1 cellular context compared by ENCODE assay signal in genomic region chr3:196942226-196942914, GRCh38.
TF ChIP-seq lines count a peak whose summit lies in the region.

Gene NCBP2 (minus strand): TSS chr3:196942528. CDS start chr3:196942503, 25 bp downstream.

TF ChIP-seq in HepG2, 621 proteins besides CTCF, POLR2A, EP300 and RAD21 (continued from another document and continues in another):
- TF ChIP-seq ZNF770 (CRISPR knock-in tag; IDR thresholded peaks at IDR 0.05) (peak; percentile 84), JUN (CRISPR knock-in tag; IDR thresholded peaks at IDR 0.05) (0 out of 2 replicates have a peak, but pooled peaks have one; percentile 58), ZNF615 (CRISPR knock-in tag; IDR thresholded peaks at IDR 0.05; ENCODE audit: borderline replicate concordance) (no peak), BCL6 (CRISPR knock-in tag; IDR thresholded peaks at IDR 0.05) (peak; percentile 74), ZXDC (CRISPR knock-in tag; IDR thresholded peaks at IDR 0.05) (peak; percentile 87), NR2F1 (CRISPR knock-in tag; IDR thresholded peaks at IDR 0.05) (peak in 1 of 2 experiments; percentile 34; a peak in 1 of 4 replicates), ZNF441 (CRISPR knock-in tag; IDR thresholded peaks at IDR 0.05; ENCODE audit: borderline replicate concordance) (peak; percentile 52; the same call in 1 of the 2 replicates), ATF4 (CRISPR knock-in tag; IDR thresholded peaks at IDR 0.05) (peak in 1 of 2 experiments; percentile 57; a peak in 2 of 4 replicates), ZFY (CRISPR knock-in tag; IDR thresholded peaks at IDR 0.05) (peak; percentile 93), ZNF256 (CRISPR knock-in tag; conservative IDR thresholded peaks at IDR 0.05) (no peak), PAXIP1 (CRISPR knock-in tag; conservative IDR thresholded peaks at IDR 0.05) (peak; percentile 57), SALL1 (CRISPR knock-in tag; IDR thresholded peaks at IDR 0.05) (peak; percentile 92), NFRKB (IDR thresholded peaks at IDR 0.05) (no peak), TEAD3 (CRISPR knock-in tag; optimal IDR thresholded peaks at IDR 0.05; ENCODE audit: borderline replicate concordance) (peak; percentile 90), GATA4 (IDR thresholded peaks at IDR 0.05; ENCODE audit: borderline replicate concordance, low read depth) (peak; percentile 37; the same call in 1 of the 2 replicates), MED8 (CRISPR knock-in tag; IDR thresholded peaks at IDR 0.05; ENCODE audit: insufficient replicate concordance) (peak; percentile 93), KDM6A (CRISPR knock-in tag; IDR thresholded peaks at IDR 0.05; ENCODE audit: low read depth) (0 out of 2 replicates have a peak, but pooled peaks have one; percentile 10), ZNF891 (CRISPR knock-in tag; IDR thresholded peaks at IDR 0.05) (peak; percentile 47; the same call in 1 of the 2 replicates), HNRNPLL (IDR thresholded peaks at IDR 0.05; ENCODE audit: low read depth, low read length, poor library complexity, severe bottlenecking) (peak; percentile 92), ZNF646 (CRISPR knock-in tag; IDR thresholded peaks at IDR 0.05) (no peak), SMARCE1 (IDR thresholded peaks at IDR 0.05; ENCODE audit: borderline replicate concordance) (no peak), MTF1 (CRISPR knock-in tag; IDR thresholded peaks at IDR 0.05) (no peak), ZNF501 (CRISPR knock-in tag; IDR thresholded peaks at IDR 0.05) (peak; percentile 95), ZNF652 (CRISPR knock-in tag; IDR thresholded peaks at IDR 0.05; ENCODE audit: borderline replicate concordance, low read depth) (peak; percentile 22; the same call in 1 of the 2 replicates), ZBTB3 (CRISPR knock-in tag; IDR thresholded peaks at IDR 0.05; ENCODE audit: borderline replicate concordance, low read depth) (peak; percentile 95), ZNF101 (CRISPR knock-in tag; IDR thresholded peaks at IDR 0.05; ENCODE audit: borderline replicate concordance, low read depth) (no peak), NCOA1 (CRISPR knock-in tag; IDR thresholded peaks at IDR 0.05) (0 out of 2 replicates have a peak, but pooled peaks have one; percentile 51), SYNCRIP (IDR thresholded peaks at IDR 0.05; ENCODE audit: insufficient read depth, low read depth, low read length) (no peak), ARHGAP35 (CRISPR knock-in tag; IDR thresholded peaks at IDR 0.05; ENCODE audit: borderline replicate concordance) (no peak; the same call in 1 of the 2 replicates), HNF4G (IDR thresholded peaks at IDR 0.05; ENCODE audit: borderline replicate concordance, low read depth, low read length) (no peak; the same call in 1 of the 2 replicates), HNF4G (CRISPR knock-in tag; IDR thresholded peaks at IDR 0.05; ENCODE audit: borderline replicate concordance, low read depth) (peak; percentile 63), MTERF4 (CRISPR knock-in tag; IDR thresholded peaks at IDR 0.05) (peak; percentile 91), TBX2 (CRISPR knock-in tag; IDR thresholded peaks at IDR 0.05; ENCODE audit: borderline replicate concordance) (peak; percentile 81), GABPA (IDR thresholded peaks at IDR 0.05; ENCODE audit: low read depth, low read length) (no peak), GABPA (CRISPR knock-in tag; IDR thresholded peaks at IDR 0.05; ENCODE audit: low read depth) (peak; percentile 93), ZZZ3 (CRISPR knock-in tag; IDR thresholded peaks at IDR 0.05; ENCODE audit: borderline replicate concordance) (peak; percentile 52; the same call in 1 of the 2 replicates), IRF2 (CRISPR knock-in tag; IDR thresholded peaks at IDR 0.05) (peak; percentile 97), GATAD1 (CRISPR knock-in tag; IDR thresholded peaks at IDR 0.05) (peak; percentile 99)
- TF ChIP-seq, protein P1, sequence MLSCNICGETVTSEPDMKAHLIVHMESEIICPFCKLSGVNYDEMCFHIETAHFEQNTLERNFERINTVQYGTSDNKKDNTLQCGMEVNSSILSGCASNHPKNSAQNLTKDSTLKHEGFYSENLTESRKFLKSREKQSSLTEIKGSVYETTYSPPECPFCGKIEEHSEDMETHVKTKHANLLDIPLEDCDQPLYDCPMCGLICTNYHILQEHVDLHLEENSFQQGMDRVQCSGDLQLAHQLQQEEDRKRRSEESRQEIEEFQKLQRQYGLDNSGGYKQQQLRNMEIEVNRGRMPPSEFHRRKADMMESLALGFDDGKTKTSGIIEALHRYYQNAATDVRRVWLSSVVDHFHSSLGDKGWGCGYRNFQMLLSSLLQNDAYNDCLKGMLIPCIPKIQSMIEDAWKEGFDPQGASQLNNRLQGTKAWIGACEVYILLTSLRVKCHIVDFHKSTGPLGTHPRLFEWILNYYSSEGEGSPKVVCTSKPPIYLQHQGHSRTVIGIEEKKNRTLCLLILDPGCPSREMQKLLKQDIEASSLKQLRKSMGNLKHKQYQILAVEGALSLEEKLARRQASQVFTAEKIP (CRISPR knock-in tag; IDR thresholded peaks at IDR 0.05; ENCODE audit: borderline replicate concordance), result no peak
- TF ChIP-seq, protein P2, sequence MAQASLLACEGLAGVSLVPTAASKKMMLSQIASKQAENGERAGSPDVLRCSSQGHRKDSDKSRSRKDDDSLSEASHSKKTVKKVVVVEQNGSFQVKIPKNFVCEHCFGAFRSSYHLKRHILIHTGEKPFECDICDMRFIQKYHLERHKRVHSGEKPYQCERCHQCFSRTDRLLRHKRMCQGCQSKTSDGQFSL (CRISPR knock-in tag; IDR thresholded peaks at IDR 0.05), result 0 out of 2 replicates have a peak, but pooled peaks have one; percentile 9
- TF ChIP-seq, protein P3, sequence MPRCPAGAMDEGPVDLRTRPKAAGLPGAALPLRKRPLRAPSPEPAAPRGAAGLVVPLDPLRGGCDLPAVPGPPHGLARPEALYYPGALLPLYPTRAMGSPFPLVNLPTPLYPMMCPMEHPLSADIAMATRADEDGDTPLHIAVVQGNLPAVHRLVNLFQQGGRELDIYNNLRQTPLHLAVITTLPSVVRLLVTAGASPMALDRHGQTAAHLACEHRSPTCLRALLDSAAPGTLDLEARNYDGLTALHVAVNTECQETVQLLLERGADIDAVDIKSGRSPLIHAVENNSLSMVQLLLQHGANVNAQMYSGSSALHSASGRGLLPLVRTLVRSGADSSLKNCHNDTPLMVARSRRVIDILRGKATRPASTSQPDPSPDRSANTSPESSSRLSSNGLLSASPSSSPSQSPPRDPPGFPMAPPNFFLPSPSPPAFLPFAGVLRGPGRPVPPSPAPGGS (CRISPR knock-in tag; IDR thresholded peaks at IDR 0.05), result peak; percentile 95
